22 cellular contexts compared by ENCODE assay signal in the genomic region with DNA sequence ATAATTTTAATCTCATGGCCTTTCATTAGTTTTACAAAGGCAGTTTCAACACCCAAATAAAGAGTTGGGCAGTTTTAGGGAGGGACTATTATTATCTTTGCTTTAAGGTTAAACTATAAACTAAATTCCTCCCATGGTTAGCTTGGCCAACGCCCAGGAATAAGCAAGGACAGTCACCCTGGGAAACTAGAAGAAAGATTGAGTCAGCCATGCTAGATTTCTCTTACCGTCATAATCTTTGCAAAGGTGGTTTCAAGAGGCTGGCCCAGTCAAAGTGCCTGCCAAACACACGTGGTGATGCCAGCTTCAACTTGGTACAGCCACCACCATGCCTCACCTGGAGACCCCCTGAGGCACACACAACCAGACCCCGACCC.
DNase-seq lines count a peak whose midpoint lies in the region; ATAC-seq and TF ChIP-seq lines count a peak whose summit lies in the region.
"Had no signal": no experiment of that assay in that cellular context is flagged by ENCODE, and none has a peak within 500 bp of the region (broad histone marks: within the 10 kb centered on the region; RNA-seq: fewer than 3 reads in every experiment).

No MANE protein-coding gene starts in this region.

- intact Hi-C loops in Caco-2 (cut with micrococcal nuclease; ENCODE audit: unreplicated experiment), result no loop called here

- H3K36me3 Mint-ChIP-seq in Caco-2 (ENCODE audit: insufficient read depth, unreplicated experiment), result no peaks in the 10 kb centered on the region
- no peaks in the 10 kb centered on the region for H3K36me3 Mint-ChIP-seq in activated T-helper 17 cell treated with anti-CD3 and anti-CD28 coated beads, Interleukin-2, amount 50 U/mL, for 72 hours (ENCODE audit: low read depth)
- H3K36me3 Mint-ChIP-seq: CD4-positive, alpha-beta memory T cell had no signal

- no peak overlapping the region for H3K4me3 Mint-ChIP-seq in Caco-2 (ENCODE audit: unreplicated experiment)
- H3K4me3 Mint-ChIP-seq in activated T-helper 17 cell treated with anti-CD3 and anti-CD28 coated beads, Interleukin-2, amount 50 U/mL, for 72 hours, result no peak overlapping the region
- H3K4me3 Mint-ChIP-seq: CD4-positive, alpha-beta memory T cell; IgD-negative memory B cell had no signal

- POLR2A ChIA-PET in Caco-2 (lab: Charles Lee), result no interaction called here

- H3K4me1 Mint-ChIP-seq in Caco-2 (ENCODE audit: low read depth, unreplicated experiment), result peaks cover 22% of the 10 kb centered on the region
- no peaks in the 10 kb centered on the region for H3K4me1 Mint-ChIP-seq in activated T-helper 17 cell treated with anti-CD3 and anti-CD28 coated beads, Interleukin-2, amount 50 U/mL, for 72 hours
- H3K4me1 Mint-ChIP-seq: CD4-positive, alpha-beta memory T cell; IgD-negative memory B cell had no signal

- peak; percentile 26 for ATAC-seq in activated T-helper 17 cell treated with anti-CD3 and anti-CD28 coated beads, Interleukin-2, amount 50 U/mL, for 72 hours (replicated peaks)
- no peak for ATAC-seq in HG03095 (IDR thresholded peaks at IDR 0.05; ENCODE audit: unreplicated experiment)
- ATAC-seq: HCT116 had no signal

- no peak overlapping the region for H3K4me3 ChIP-seq in Caco-2 (ENCODE audit: low read depth, low read length)
- H3K4me3 ChIP-seq: BLaER1 treated with 17β-estradiol and CSF1 and Interleukin-3, amounts not matched to agents 10 nM and 100 nM had no signal

- no peaks in the 10 kb centered on the region for H3K36me3 ChIP-seq in Caco-2 (ENCODE audit: control insufficient read depth, insufficient read depth, low read length)
- H3K36me3 ChIP-seq: BLaER1 treated with 17β-estradiol and CSF1 and Interleukin-3, amounts not matched to agents 10 nM and 100 nM had no signal

- no peaks in the 10 kb centered on the region for H3K27me3 Mint-ChIP-seq in Caco-2 (ENCODE audit: insufficient read depth, unreplicated experiment)
- peaks cover 4% of the 10 kb centered on the region for H3K27me3 Mint-ChIP-seq in activated T-helper 17 cell treated with anti-CD3 and anti-CD28 coated beads, Interleukin-2, amount 50 U/mL, for 72 hours

- BruUV-seq in Caco-2 (replicated peaks; lab: Mats Ljungman, UMichigan), result no TSS peak

- H3K27ac Mint-ChIP-seq in Caco-2 (ENCODE audit: unreplicated experiment), result peak overlapping the region; percentile 68
- no peak overlapping the region for H3K27ac Mint-ChIP-seq in activated T-helper 17 cell treated with anti-CD3 and anti-CD28 coated beads, Interleukin-2, amount 50 U/mL, for 72 hours
- H3K27ac Mint-ChIP-seq: CD4-positive, alpha-beta memory T cell; IgD-negative memory B cell had no signal

- no peaks in the 10 kb centered on the region for H3K9me3 ChIP-seq in Caco-2

- TF ChIP-seq CTCF in Caco-2 (IDR thresholded peaks at IDR 0.05; ENCODE audit: insufficient read depth in 1 of 2, low read depth in 1 of 2, low read length in 1 of 2, severe bottlenecking in 1 of 2, unreplicated experiment in 1 of 2), result no peak

- peaks cover 19% of the 10 kb centered on the region for H3K4me1 ChIP-seq in Caco-2

- H3K9me3 Mint-ChIP-seq in Caco-2 (ENCODE audit: unreplicated experiment), result peaks cover 10% of the 10 kb centered on the region
- no peaks in the 10 kb centered on the region for H3K9me3 Mint-ChIP-seq in activated T-helper 17 cell treated with anti-CD3 and anti-CD28 coated beads, Interleukin-2, amount 50 U/mL, for 72 hours
- H3K9me3 Mint-ChIP-seq: IgD-negative memory B cell had no signal

- H3K27me3 ChIP-seq in Caco-2 (replicated peaks; ENCODE audit: control insufficient read depth, insufficient read depth, low read length), result no peaks in the 10 kb centered on the region
- H3K27me3 ChIP-seq: BLaER1 treated with 17β-estradiol and CSF1 and Interleukin-3, amounts not matched to agents 10 nM and 100 nM had no signal

- CTCF ChIA-PET in Caco-2 (lab: Charles Lee), result no interaction called here

- no peak for DNase-seq in Caco-2
- DNase-seq in kidney glomerular epithelial cell (lab: John Stamatoyannopoulos, UW), result peak; percentile 79
- peak; percentile 33 for DNase-seq in renal cortical epithelial cell (ENCODE audit: low read depth)
- DNase-seq in NCI-H748 (lab: John Stamatoyannopoulos, UW; ENCODE audit: unreplicated experiment), result no peak
- no peak for DNase-seq in activated CD4-positive, alpha-beta T cell treated with anti-CD3 and anti-CD28 coated beads, Interleukin-2, amount 50 U/mL, for 4 hours
- DNase-seq: 8988T; Calu3; CD4-positive, alpha-beta memory T cell; DMS153; GOT3; NCI-H1417; NCI-H1694 treated with DMSO at 0.1 percent for 48 hours; NCI-H2081 treated with DMSO at 0.1 percent for 48 hours; NCI-H2171 treated with DMSO at 0.1 percent for 48 hours; NCI-H524 treated with DMSO at 0.1 percent for 48 hours; OCI-M1; Right ventricle myocardium superior had no signal

Comparison
In these comparisons a context has a peak if more than half of its experiments do, and no peak if none do; other contexts are left out.
1. DNase-seq: peak in kidney glomerular epithelial cell (single experiment) and renal cortical epithelial cell (single experiment); none in Caco-2 (0 of 2), NCI-H748 (single experiment) and activated CD4-positive, alpha-beta T cell treated with anti-CD3 and anti-CD28 coated beads, Interleukin-2, amount 50 U/mL, for 4 hours (0 of 2).